1 cellular context compared by ENCODE assay signal in genomic region chr3:136954246-136954645, GRCh38.
TF ChIP-seq lines count a peak whose summit lies in the region.

No MANE protein-coding gene starts in this region.

TF ChIP-seq in A549, 52 proteins besides CTCF, POLR2A, EP300 and RAD21 (continued from another document):
- no peak for TF ChIP-seq MYC (IDR thresholded peaks at IDR 0.05; ENCODE audit: borderline replicate concordance, low read length)
- TF ChIP-seq REST (IDR thresholded peaks at IDR 0.05) = no peak
- TF ChIP-seq, protein P1, sequence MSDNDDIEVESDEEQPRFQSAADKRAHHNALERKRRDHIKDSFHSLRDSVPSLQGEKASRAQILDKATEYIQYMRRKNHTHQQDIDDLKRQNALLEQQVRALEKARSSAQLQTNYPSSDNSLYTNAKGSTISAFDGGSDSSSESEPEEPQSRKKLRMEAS (IDR thresholded peaks at IDR 0.05) = no peak
- no peak for TF ChIP-seq USF2 (IDR thresholded peaks at IDR 0.05)
- TF ChIP-seq MAZ (IDR thresholded peaks at IDR 0.05; ENCODE audit: borderline replicate concordance, low read depth, low read length) = no peak
- no peak for TF ChIP-seq ESRRA (IDR thresholded peaks at IDR 0.05; ENCODE audit: borderline replicate concordance, low read length)
